ENCODE assay signal across 10 cellular contexts in genomic region chr2:69774984-69775982, GRCh38. TPM values are rescaled to one million over a fixed set of nuclear protein-coding genes. Genes with fewer than 3 reads are reported as not detected.
DNase-seq lines count a peak whose midpoint lies in the region; ATAC-seq and TF ChIP-seq lines count a peak whose summit lies in the region.
"Had no signal": no experiment of that assay in that cellular context is flagged by ENCODE, and none has a peak within 500 bp of the region (broad histone marks: within the 10 kb centered on the region; RNA-seq: fewer than 3 reads in every experiment).

No MANE protein-coding gene starts in this region.

- H3K4me1 Mint-ChIP-seq in dendritic cell treated with granulocyte-macrophage colony-stimulating factor and Interleukin-4, amounts not matched to agents 40 ng/mL and 50 ng/mL, for 4 days (ENCODE audit: low read depth): peaks cover 65% of the 10 kb centered on the region

- no peaks in the 10 kb centered on the region for H3F3A ChIP-seq in MM.1S (ENCODE audit: insufficient read depth, low read length)

- no peak overlapping the region for H3K4me3 Mint-ChIP-seq in dendritic cell treated with granulocyte-macrophage colony-stimulating factor and Interleukin-4, amounts not matched to agents 40 ng/mL and 50 ng/mL, for 4 days

- H3K9me3 Mint-ChIP-seq in dendritic cell treated with granulocyte-macrophage colony-stimulating factor and Interleukin-4, amounts not matched to agents 40 ng/mL and 50 ng/mL, for 4 days: no peaks in the 10 kb centered on the region

- H3K36me3 Mint-ChIP-seq in dendritic cell treated with granulocyte-macrophage colony-stimulating factor and Interleukin-4, amounts not matched to agents 40 ng/mL and 50 ng/mL, for 4 days (ENCODE audit: low read depth): peaks cover 30% of the 10 kb centered on the region

- H3K9me2 ChIP-seq in MM.1S (replicated peaks; ENCODE audit: insufficient read depth, low read length): no peaks in the 10 kb centered on the region

- H2AFZ ChIP-seq in MM.1S (ENCODE audit: low read length): no peak overlapping the region

- H3K9ac ChIP-seq in MM.1S (ENCODE audit: low read length): no peak overlapping the region

- H3K27ac Mint-ChIP-seq in dendritic cell treated with granulocyte-macrophage colony-stimulating factor and Interleukin-4, amounts not matched to agents 40 ng/mL and 50 ng/mL, for 4 days: peak overlapping the region; percentile 87

- no peak overlapping the region for H3K4me2 ChIP-seq in MM.1S (ENCODE audit: low read depth, low read length)

- no peaks in the 10 kb centered on the region for H3K79me2 ChIP-seq in MM.1S (ENCODE audit: low read length)

- H3K4me1 ChIP-seq in MM.1S (ENCODE audit: low read length) (peaks cover 9% of the 10 kb centered on the region), uterus (no peaks in the 10 kb centered on the region)

- H4K20me1 ChIP-seq in MM.1S (ENCODE audit: insufficient read depth, low read length): no peaks in the 10 kb centered on the region

- peak; percentile 43 for ATAC-seq in HG03196 (IDR thresholded peaks at IDR 0.05; ENCODE audit: unreplicated experiment)
- ATAC-seq in stimulated activated naive CD8-positive, alpha-beta T cell treated with anti-CD3 and anti-CD28 coated beads, Interleukin-15, Interleukin-2, amounts not matched to agents 100 U/mL and 50 U/mL, for 24 hours: peak; percentile 85

- H3K36me3 ChIP-seq in MM.1S (replicated peaks; ENCODE audit: insufficient read depth, low read length) (no peaks in the 10 kb centered on the region), uterus (no peaks in the 10 kb centered on the region)
- H3K36me3 ChIP-seq: thyroid gland had no signal

- H3K27me3 ChIP-seq in MM.1S (replicated peaks; ENCODE audit: insufficient read depth, low read length) (no peaks in the 10 kb centered on the region), uterus (no peaks in the 10 kb centered on the region)
- H3K27me3 ChIP-seq: thyroid gland had no signal

- H3K27ac ChIP-seq in MM.1S (ENCODE audit: low read length) (no peak overlapping the region), uterus (no peak overlapping the region)

- TF ChIP-seq POLR2A in uterus (IDR thresholded peaks at IDR 0.05): no peak

- H3K9me3 ChIP-seq in MM.1S (replicated peaks; ENCODE audit: insufficient read depth, low read length) (no peaks in the 10 kb centered on the region), uterus (no peaks in the 10 kb centered on the region)
- H3K9me3 ChIP-seq: thyroid gland had no signal

- intact Hi-C loops in dendritic cell treated with granulocyte-macrophage colony-stimulating factor and Interleukin-4, amounts not matched to agents 40 ng/mL and 50 ng/mL, for 4 days (cut with micrococcal nuclease): loop anchor here (5.0 kb wide), 1 partner anchor 33 kb away; the partner anchor contains the start of gene ANXA4
- intact Hi-C loops in uterus (cut with DNase I; ENCODE audit: low total_unique reads): no loop called here

- DNase-seq in activated CD4-positive, alpha-beta T cell treated with anti-CD3 and anti-CD28 coated beads for 48 hours: peak; percentile 46
- DNase-seq in activated CD4-positive, alpha-beta T cell treated with anti-CD3 and anti-CD28 coated beads, Interleukin-2, amount 50 U/mL, for 4 hours: no peak
- peak; percentile 31 for DNase-seq in stimulated activated naive CD8-positive, alpha-beta T cell treated with anti-CD3 and anti-CD28 coated beads, Interleukin-15, Interleukin-2, amounts not matched to agents 100 U/mL and 50 U/mL, for 24 hours
- DNase-seq in MM.1S (no peak), Kasumi-1 (lab: John Stamatoyannopoulos, UW) (no peak), uterus (no peak)
- DNase-seq: NCI-H446, thyroid gland had no signal

- TF ChIP-seq CTCF in MM.1S (IDR thresholded peaks at IDR 0.05; ENCODE audit: low read length) (no peak), uterus (IDR thresholded peaks at IDR 0.05) (no peak)

- no peaks in the 10 kb centered on the region for H3K27me3 Mint-ChIP-seq in dendritic cell treated with granulocyte-macrophage colony-stimulating factor and Interleukin-4, amounts not matched to agents 40 ng/mL and 50 ng/mL, for 4 days

- H3K4me3 ChIP-seq in MM.1S (ENCODE audit: low read length) (no peak overlapping the region), uterus (no peak overlapping the region)
- H3K4me3 ChIP-seq: thyroid gland had no signal

RNA-seq across cellular contexts. Expression of gene ANXA4, which starts 33.3 kb away (rescaled TPM):
- 10 to 100 TPM; 17.4 to 78.5 (median 32.4) TPM for total RNA-seq in uterus

RNA-seq across cellular contexts. Expression of gene GMCL1, which starts 54.2 kb away (rescaled TPM):
- total RNA-seq in uterus: 10 to 100 TPM in 3 of 4 donors, 1 to 10 TPM in 1; 5.6 to 23.3 (median 16.1) TPM

Comparison
In these comparisons a context has a peak if more than half of its experiments do, and no peak if none do; other contexts are left out.
1. DNase-seq: peak in activated CD4-positive, alpha-beta T cell treated with anti-CD3 and anti-CD28 coated beads for 48 hours (single experiment) and stimulated activated naive CD8-positive, alpha-beta T cell treated with anti-CD3 and anti-CD28 coated beads, Interleukin-15, Interleukin-2, amounts not matched to agents 100 U/mL and 50 U/mL, for 24 hours (single experiment); none in activated CD4-positive, alpha-beta T cell treated with anti-CD3 and anti-CD28 coated beads, Interleukin-2, amount 50 U/mL, for 4 hours (0 of 2), MM.1S (single experiment), Kasumi-1 (0 of 2) and uterus (0 of 2).